ENCODE assay signal across 17 cellular contexts in genomic region chr3:195095704-195096036, GRCh38.
DNase-seq lines count a peak whose midpoint lies in the region; ATAC-seq and TF ChIP-seq lines count a peak whose summit lies in the region.
"Had no signal": no experiment of that assay in that cellular context is flagged by ENCODE, and none has a peak within 500 bp of the region (broad histone marks: within the 10 kb centered on the region; RNA-seq: fewer than 3 reads in every experiment).

No MANE protein-coding gene starts in this region.

- no peak overlapping the region for H3K4me3 Mint-ChIP-seq in nephron
- H3K4me3 Mint-ChIP-seq: CD4-positive, CD25-positive, alpha-beta regulatory T cell had no signal

- ATAC-seq in HG03520 (IDR thresholded peaks at IDR 0.05; ENCODE audit: unreplicated experiment): peak; percentile 8
- ATAC-seq: HepG2 had no signal

- in situ Hi-C loops in astrocyte of the spinal cord (cut with HindIII; ENCODE audit: low sequenced_read_pairs): no loop called here

- peaks cover 18% of the 10 kb centered on the region for H3K36me3 Mint-ChIP-seq in nephron (ENCODE audit: low read depth)
- H3K36me3 Mint-ChIP-seq: CD4-positive, CD25-positive, alpha-beta regulatory T cell had no signal

- TF ChIP-seq CTCF in astrocyte of the spinal cord (IDR thresholded peaks at IDR 0.05; ENCODE audit: low read depth, low read length): no peak
- TF ChIP-seq CTCF in nephron (IDR thresholded peaks at IDR 0.05; ENCODE audit: unreplicated experiment in 3 of 3): no peak

- peak overlapping the region in 2 of 3 experiments; percentile 75 to 90 for H3K27ac Mint-ChIP-seq in nephron
- H3K27ac Mint-ChIP-seq: CD4-positive, CD25-positive, alpha-beta regulatory T cell had no signal

- H3K4me1 Mint-ChIP-seq in nephron: peaks cover 18% of the 10 kb centered on the region

- no peak overlapping the region for H3K4me3 ChIP-seq in astrocyte of the spinal cord (ENCODE audit: low read depth, low read length)
- H3K4me3 ChIP-seq: cardiac muscle cell, PC-9, prostate gland, suprapubic skin had no signal

- H3K27me3 Mint-ChIP-seq in nephron (ENCODE audit: low read depth): peaks cover 6% of the 10 kb centered on the region
- H3K27me3 Mint-ChIP-seq: CD4-positive, CD25-positive, alpha-beta regulatory T cell had no signal

- peaks cover 14% of the 10 kb centered on the region for H3K9me3 Mint-ChIP-seq in nephron

- peak; percentile 71 for DNase-seq in Daoy (ENCODE audit: low read depth)
- DNase-seq in astrocyte of the spinal cord (ENCODE audit: low read depth, low spot score): peak; percentile 32
- no peak for DNase-seq in NCI-H2196 treated with DMSO at 0.1 percent for 48 hours (lab: John Stamatoyannopoulos, UW; ENCODE audit: unreplicated experiment)
- no peak for DNase-seq in CD1c-positive myeloid dendritic cell (ENCODE audit: extremely low spot score)
- DNase-seq in NCI-H1930 (lab: John Stamatoyannopoulos, UW): no peak
- no peak for DNase-seq in NCI-H748 (lab: John Stamatoyannopoulos, UW; ENCODE audit: unreplicated experiment)
- DNase-seq: activated CD4-positive, CD25-positive, alpha-beta regulatory T cell; activated naive CD4-positive, alpha-beta T cell treated with Interleukin-2 at 50 U/mL for 16 hours; CD4-positive, CD25-positive, alpha-beta regulatory T cell; DND-41; PC-9 had no signal

Comparison
In these comparisons a context has a peak if more than half of its experiments do, and no peak if none do; other contexts are left out.
1. DNase-seq: peak in Daoy (single experiment) and astrocyte of the spinal cord (single experiment); none in NCI-H2196 treated with DMSO at 0.1 percent for 48 hours (single experiment), CD1c-positive myeloid dendritic cell (single experiment), NCI-H1930 (0 of 2) and NCI-H748 (single experiment).